ENCODE assay signal across 2 cellular contexts in genomic region chr7:27168265-27168947, GRCh38.
TF ChIP-seq lines count a peak whose summit lies in the region.

No MANE protein-coding gene starts in this region.

TF ChIP-seq in SK-N-SH, 30 proteins besides CTCF, POLR2A, EP300 and RAD21 (continued from another document):
- TF ChIP-seq GATA2 (CRISPR knock-in tag; IDR thresholded peaks at IDR 0.05) = no peak
- no peak for TF ChIP-seq GABPA (IDR thresholded peaks at IDR 0.05; ENCODE audit: low read depth)
- no peak for TF ChIP-seq TCF12 (IDR thresholded peaks at IDR 0.05)
- TF ChIP-seq SMC3 (IDR thresholded peaks at IDR 0.05; ENCODE audit: low read depth, low read length) = no peak
- TF ChIP-seq CHD2 (IDR thresholded peaks at IDR 0.05; ENCODE audit: low read length, partially characterized antibody) = no peak
- TF ChIP-seq MXI1 (IDR thresholded peaks at IDR 0.05; ENCODE audit: low read depth, low read length) = no peak
- TF ChIP-seq JUND (IDR thresholded peaks at IDR 0.05) = no peak

TF ChIP-seq in SK-N-SH treated with all-trans-retinoic acid at 6 μM for 48 hours, 23 proteins besides CTCF, POLR2A, EP300 and RAD21 (continued from another document):
- TF ChIP-seq RARB (CRISPR knock-in tag; IDR thresholded peaks at IDR 0.05) (no peak), ZNF565 (CRISPR knock-in tag; conservative IDR thresholded peaks at IDR 0.05; ENCODE audit: low read depth) (no peak), POU6F1 (CRISPR knock-in tag; IDR thresholded peaks at IDR 0.05; ENCODE audit: borderline replicate concordance, low read depth) (no peak), ZNF8 (CRISPR knock-in tag; IDR thresholded peaks at IDR 0.05) (no peak)
